In the genomic region with DNA sequence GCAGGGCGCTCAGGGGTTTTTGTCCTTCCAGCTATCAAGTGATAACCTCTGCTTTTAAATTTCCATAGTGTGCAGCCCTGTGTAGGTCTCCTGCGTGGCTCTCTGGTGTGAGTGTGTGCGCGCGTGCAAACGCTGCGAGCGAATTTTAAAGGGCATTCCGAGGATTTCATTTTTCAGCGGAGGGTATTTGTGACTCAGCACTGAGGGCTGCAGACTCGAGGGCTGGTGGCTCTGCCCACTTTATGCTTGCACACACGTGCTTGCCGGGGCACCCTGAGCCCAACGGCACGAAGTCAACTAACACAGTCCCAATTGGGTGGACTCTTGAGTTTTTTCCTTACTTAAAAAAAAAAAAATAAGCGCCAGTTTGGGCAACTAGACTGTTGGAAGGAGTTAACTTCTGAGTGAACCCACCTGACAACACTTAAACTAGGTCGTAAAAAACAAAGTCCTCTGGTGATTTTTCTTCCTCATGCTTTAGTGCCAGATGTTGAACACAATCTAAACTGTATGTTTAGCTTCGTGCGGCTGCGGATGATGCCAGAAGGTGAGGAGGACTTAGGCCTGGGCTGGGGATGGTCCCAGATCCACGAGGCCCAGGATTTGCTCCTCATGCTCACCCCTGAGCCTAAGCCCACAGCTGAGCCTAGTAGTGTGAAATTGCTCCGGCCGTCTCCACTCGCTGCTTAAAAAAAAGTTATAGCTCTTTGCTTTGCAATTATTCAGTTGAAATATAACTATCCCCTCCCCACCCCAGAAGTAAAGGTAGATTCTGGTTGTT, we compare ENCODE assay signal across 9 cellular contexts. TPM values are rescaled to one million over a fixed set of nuclear protein-coding genes. Genes with fewer than 3 reads are reported as not detected.
DNase-seq lines count a peak whose midpoint lies in the region; ATAC-seq and TF ChIP-seq lines count a peak whose summit lies in the region.
"Had no signal": no experiment of that assay in that cellular context is flagged by ENCODE, and none has a peak within 500 bp of the region (broad histone marks: within the 10 kb centered on the region; RNA-seq: fewer than 3 reads in every experiment).

No MANE protein-coding gene starts in this region.

- peak overlapping the region; percentile 63 for H3K4me3 ChIP-seq in HUES64 (ENCODE audit: low read length)

- no peaks in the 10 kb centered on the region for H3K9me3 ChIP-seq in CD4-positive, alpha-beta T cell (ENCODE audit: control insufficient read depth, low read length)
- no peaks in the 10 kb centered on the region for H3K9me3 ChIP-seq in HUES64 (ENCODE audit: insufficient read depth, low read depth, low read length)

- no peak overlapping the region for H3K9ac ChIP-seq in HUES64 (ENCODE audit: low read depth, low read length)

- CTCF ChIA-PET in CD4-positive, alpha-beta T cell (lab: Charles Lee), result interaction anchor here (1.8 kb wide), 1 partner anchor 35 kb away, joined by 8 read pairs; no protein-coding TSS in a partner anchor

- no peaks in the 10 kb centered on the region for H3K36me3 ChIP-seq in HUES64 (ENCODE audit: insufficient read depth, low read length)

- POLR2A ChIA-PET in CD4-positive, alpha-beta T cell (lab: Charles Lee), result interaction anchor here (0.8 to 5.8 kb wide), 4 partner anchors 21 to 497 kb away, joined by 3 to 72 read pairs (median 4); a partner anchor contains a TSS

- no peaks in the 10 kb centered on the region for H3K36me3 Mint-ChIP-seq in CD4-positive, alpha-beta T cell (ENCODE audit: low read depth)
- no peaks in the 10 kb centered on the region for H3K36me3 Mint-ChIP-seq in brain
- no peaks in the 10 kb centered on the region for H3K36me3 Mint-ChIP-seq in natural killer cell

- intact Hi-C loops in CD4-positive, alpha-beta T cell (cut with DNase I, micrococcal nuclease), result loop anchor here (5.0 to 10.0 kb wide), 5 partner anchors 36 to 1702 kb away; a partner anchor contains a TSS
- intact Hi-C loops in natural killer cell (cut with micrococcal nuclease), result loop anchor here (2.0 kb wide), 1 partner anchor 390 kb away; no protein-coding TSS in a partner anchor

- peaks cover 32% of the 10 kb centered on the region for H3K4me1 ChIP-seq in HUES64 (ENCODE audit: insufficient read depth, low read length)

- WGBS in HUES64, result 10% methylated on average over 24 of the region's 24 CpGs

- no peak for ATAC-seq in CD4-positive, alpha-beta T cell (ENCODE audit: poor library complexity)
- ATAC-seq in natural killer cell (no peak), GM19455 (IDR thresholded peaks at IDR 0.05; ENCODE audit: unreplicated experiment) (no peak), HG03025 (IDR thresholded peaks at IDR 0.05; ENCODE audit: low FRiP score, unreplicated experiment) (no peak)

- peak overlapping the region; percentile 92 for H3K4me3 Mint-ChIP-seq in CD4-positive, alpha-beta T cell
- H3K4me3 Mint-ChIP-seq in brain (peak overlapping the region; percentile 94 to 97 (median 96)), natural killer cell (peak overlapping the region; percentile 92)

- no peak for DNase-seq in CD4-positive, alpha-beta T cell
- no peak for DNase-seq in natural killer cell
- DNase-seq in cerebellar nuclear complex (lab: John Stamatoyannopoulos, UW), result no peak
- no peak for DNase-seq in SHP77 treated with DMSO at 0.1 percent for 48 hours (lab: John Stamatoyannopoulos, UW)

- H3K27ac ChIP-seq in CD4-positive, alpha-beta T cell (ENCODE audit: low read depth, low read length), result no peak overlapping the region
- no peak overlapping the region for H3K27ac ChIP-seq in HUES64 (ENCODE audit: low read depth, low read length)
- H3K27ac ChIP-seq: HL-60 had no signal

- peaks cover 50% of the 10 kb centered on the region for H3K27me3 Mint-ChIP-seq in CD4-positive, alpha-beta T cell
- peaks cover 48% of the 10 kb centered on the region for H3K27me3 Mint-ChIP-seq in brain
- H3K27me3 Mint-ChIP-seq in natural killer cell (ENCODE audit: low read depth in 2 of 2), result peaks cover 35 to 40% of the 10 kb centered on the region in 2 donors

- H3K27me3 ChIP-seq in CD4-positive, alpha-beta T cell (ENCODE audit: control insufficient read depth, insufficient read depth, low read length), result peaks cover 32% of the 10 kb centered on the region
- peaks cover 99% of the 10 kb centered on the region for H3K27me3 ChIP-seq in HUES64 (ENCODE audit: insufficient read depth, low read length)

- H3K27ac Mint-ChIP-seq in CD4-positive, alpha-beta T cell, result peak overlapping the region; percentile 5
- H3K27ac Mint-ChIP-seq in brain, result peak overlapping the region in 3 of 5 experiments; percentile 62 to 81 (median 79)
- peak overlapping the region in 1 of 2 donors; percentile 63 for H3K27ac Mint-ChIP-seq in natural killer cell

- TF ChIP-seq CTCF in CD4-positive, alpha-beta T cell (IDR thresholded peaks at IDR 0.05), result no peak
- TF ChIP-seq CTCF in brain (conservative IDR thresholded peaks at IDR 0.05) (peak in 1 of 2 experiments; percentile 42), natural killer cell (IDR thresholded peaks at IDR 0.05) (no peak)

- peaks cover 50% of the 10 kb centered on the region for H3K4me1 Mint-ChIP-seq in CD4-positive, alpha-beta T cell (ENCODE audit: low read depth)
- H3K4me1 Mint-ChIP-seq in brain (peaks cover 62% of the 10 kb centered on the region), natural killer cell (peaks cover 49 to 58% of the 10 kb centered on the region in 2 donors)

- H3K9me3 Mint-ChIP-seq in CD4-positive, alpha-beta T cell, result no peaks in the 10 kb centered on the region
- H3K9me3 Mint-ChIP-seq in brain (no peaks in the 10 kb centered on the region), natural killer cell (no peaks in the 10 kb centered on the region)

RNA-seq across cellular contexts. Expression of a gene that starts 2.1 kb away (rescaled TPM):
- total RNA-seq in CD4-positive, alpha-beta T cell, result 1 to 10 TPM; 2.2 to 3.4 TPM
- polyA plus RNA-seq in HUES64 (2013, experiment 1 of 2), result 0.55 TPM
- 0.51 TPM for polyA plus RNA-seq in HUES64 (2013, experiment 2 of 2)
- polyA plus RNA-seq in brain (ENCODE audit: insufficient read depth, low read depth, low replicate concordance), result 2.0 TPM
- 1 to 10 TPM in 1 of 3 donors, under 1 TPM in 2; 0.28 to 1.2 (median 0.80) TPM for total RNA-seq in natural killer cell
